In genomic region chr7:23422904-23423303, GRCh38 we compare ENCODE assay signal across 17 cellular contexts. TPM values are rescaled to one million over a fixed set of nuclear protein-coding genes. Genes with fewer than 3 reads are reported as not detected.
DNase-seq lines count a peak whose midpoint lies in the region; ATAC-seq and TF ChIP-seq lines count a peak whose summit lies in the region.
"Had no signal": no experiment of that assay in that cellular context is flagged by ENCODE, and none has a peak within 500 bp of the region (broad histone marks: within the 10 kb centered on the region; RNA-seq: fewer than 3 reads in every experiment).

No MANE protein-coding gene starts in this region.

- no peaks in the 10 kb centered on the region for H3K4me1 ChIP-seq in right cardiac atrium (ENCODE audit: control insufficient read depth, insufficient read depth, low read length)
- H3K4me1 ChIP-seq in mucosa of stomach (ENCODE audit: control insufficient read depth, insufficient read depth, low read length), result no peaks in the 10 kb centered on the region

- H3K9me3 ChIP-seq in right cardiac atrium (ENCODE audit: control insufficient read depth, low read length), result no peaks in the 10 kb centered on the region
- no peaks in the 10 kb centered on the region for H3K9me3 ChIP-seq in mucosa of stomach (ENCODE audit: control insufficient read depth, low read length)

- peak overlapping the region; percentile 25 for H3K27ac Mint-ChIP-seq in endothelial cell (ENCODE audit: unreplicated experiment)
- H3K27ac Mint-ChIP-seq: CD4-positive, alpha-beta memory T cell; HFFc6 had no signal

- H3K4me3 Mint-ChIP-seq in endothelial cell (ENCODE audit: unreplicated experiment), result no peak overlapping the region
- H3K4me3 Mint-ChIP-seq: CD4-positive, alpha-beta memory T cell; HFFc6; IgD-negative memory B cell had no signal

- no peaks in the 10 kb centered on the region for H3K9me3 Mint-ChIP-seq in endothelial cell (ENCODE audit: unreplicated experiment)
- H3K9me3 Mint-ChIP-seq: CD4-positive, alpha-beta memory T cell; HFFc6; IgD-negative memory B cell had no signal

- H3K27me3 Mint-ChIP-seq in endothelial cell (ENCODE audit: unreplicated experiment), result peaks cover 1% of the 10 kb centered on the region
- H3K27me3 Mint-ChIP-seq: IgD-negative memory B cell had no signal

- ATAC-seq in right cardiac atrium (peak; percentile 45 to 62), GM18868 (IDR thresholded peaks at IDR 0.05; ENCODE audit: unreplicated experiment) (no peak), HG02938 (IDR thresholded peaks at IDR 0.05; ENCODE audit: unreplicated experiment) (no peak)

- intact Hi-C loops in right cardiac atrium (cut with DNase I) (no loop called here), cardiac septum (cut with DNase I) (no loop called here)

- no peak for TF ChIP-seq CTCF in endothelial cell (IDR thresholded peaks at IDR 0.05; ENCODE audit: unreplicated experiment)

- H3K36me3 Mint-ChIP-seq in endothelial cell (ENCODE audit: low read depth, unreplicated experiment), result no peaks in the 10 kb centered on the region
- H3K36me3 Mint-ChIP-seq: CD4-positive, alpha-beta memory T cell; IgD-negative memory B cell had no signal

- H3K27ac ChIP-seq in right cardiac atrium (ENCODE audit: low read length), result no peak overlapping the region

- DNase-seq in right cardiac atrium (no peak), cardiac septum (ENCODE audit: low spot score) (no peak), endothelial cell (ENCODE audit: low spot score) (no peak), COLO829 (ENCODE audit: low spot score) (no peak)
- DNase-seq in stimulated activated CD4-positive, alpha-beta T cell treated with anti-CD3 and anti-CD28 coated beads, Interleukin-12 subunit alpha, Interleukin-12 subunit beta, amount 100 ng/mL, for 4 hours, result no peak
- DNase-seq: CD4-positive, alpha-beta memory T cell; DND-41; HFFc6; NCI-H187; NCI-H345; NCI-H526; RPMI8226; SIG-M5 had no signal

- H3K27me3 ChIP-seq in right cardiac atrium (ENCODE audit: control insufficient read depth, insufficient read depth) (no peaks in the 10 kb centered on the region), mucosa of stomach (ENCODE audit: control insufficient read depth, insufficient read depth, low read length) (peaks cover 2% of the 10 kb centered on the region)

- H3K4me3 ChIP-seq in right cardiac atrium (ENCODE audit: low read length) (no peak overlapping the region), mucosa of stomach (ENCODE audit: low read length) (no peak overlapping the region)

- WGBS in right cardiac atrium, result 29% methylated on average over 10 of the region's 10 CpGs

- H3K9ac ChIP-seq in mucosa of stomach (ENCODE audit: low read length), result peak overlapping the region; percentile 15

- no peaks in the 10 kb centered on the region for H3K36me3 ChIP-seq in mucosa of stomach (ENCODE audit: control insufficient read depth, insufficient read depth, low read length)

- H3K4me1 Mint-ChIP-seq in endothelial cell (ENCODE audit: unreplicated experiment), result peaks cover 15% of the 10 kb centered on the region

RNA-seq across cellular contexts. Expression of gene IGF2BP3, which starts 47.4 kb away (rescaled TPM):
- total RNA-seq in right cardiac atrium, result under 1 TPM in 2 of 4 donors, not detected in 2; 0.14 to 0.22 TPM
- 0.02 TPM for polyA plus RNA-seq in right cardiac atrium
- total RNA-seq in cardiac septum, result 0.16 TPM
- total RNA-seq in endothelial cell (ENCODE audit: unreplicated experiment), result 92.8 TPM
- total RNA-seq: CD4-positive, alpha-beta memory T cell had no signal
- polyA plus RNA-seq: CD4-positive, alpha-beta memory T cell had no signal

Comparison
In these comparisons a context has a peak if more than half of its experiments do, and no peak if none do; other contexts are left out.
1. ATAC-seq: peak in right cardiac atrium (2 of 2); none in GM18868 (single experiment) and HG02938 (single experiment).
2. RNA of gene IGF2BP3, which starts 47.4 kb away (total RNA-seq): 92.8 TPM in endothelial cell (single experiment); 0.16 TPM in cardiac septum (single experiment) and 0.14 to 0.22 TPM in right cardiac atrium; every median in the first group is over 10 times any median in the second.